1 cellular context compared by ENCODE assay signal in the genomic region with DNA sequence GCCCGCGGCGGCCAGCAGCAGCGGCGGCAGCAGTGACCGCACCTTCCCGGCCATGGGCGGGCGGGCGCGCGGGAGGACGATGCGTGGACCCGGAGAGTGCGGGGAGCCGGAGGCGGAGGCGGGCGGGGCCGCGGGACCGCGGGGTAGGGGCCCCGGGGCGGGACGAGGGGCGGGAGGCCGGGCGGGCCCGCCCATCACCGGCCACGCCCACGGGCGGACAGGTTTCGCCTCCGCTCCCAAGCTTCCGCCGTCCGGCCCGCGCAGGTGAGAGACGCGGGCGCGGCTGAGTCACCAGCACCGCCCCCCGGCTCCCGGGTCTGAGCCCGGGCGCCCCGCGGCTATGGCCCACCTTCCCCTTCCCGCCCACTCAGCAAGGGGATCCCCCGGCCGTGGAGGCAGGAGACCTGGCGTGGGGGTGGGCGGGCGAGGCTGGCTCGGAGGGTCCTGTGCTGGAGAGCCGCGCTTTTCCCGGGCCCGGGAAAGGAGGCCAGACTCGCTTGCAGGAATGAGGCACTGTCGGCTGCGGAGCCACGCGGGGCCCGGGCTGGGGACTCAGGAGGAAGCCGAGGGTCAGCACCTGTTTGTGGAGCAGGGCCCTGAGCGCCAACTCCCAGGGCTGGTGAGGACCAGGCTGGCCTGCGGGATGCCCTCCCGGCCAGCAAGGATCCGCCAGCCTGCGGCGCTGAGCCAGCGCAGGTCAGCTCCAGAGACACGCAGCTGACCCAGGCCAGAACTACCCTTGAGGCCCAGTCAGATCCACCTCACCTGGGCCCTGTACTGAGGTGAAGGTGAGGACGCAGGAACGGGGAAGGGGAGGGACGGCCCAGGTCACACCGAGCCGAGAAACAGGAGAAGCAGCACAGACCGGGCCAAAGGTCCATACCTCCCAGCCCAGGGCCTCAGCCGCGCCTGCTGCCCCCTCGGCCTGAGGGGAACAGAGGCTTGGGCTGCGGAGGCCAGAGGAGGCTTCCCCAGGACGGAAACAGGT.
A peak's percentile ranks its signal among the peaks of the same experiment; 100 is the strongest.
TF ChIP-seq lines count a peak whose summit lies in the region.

A gene (minus strand): TSS at position 118 of the 988 bp plus-strand sequence. CDS start 64 bp downstream, at position 54.

TF ChIP-seq in HepG2, 621 proteins besides CTCF, POLR2A, EP300 and RAD21 (continued from another document and continues in another):
- TF ChIP-seq, protein P1, sequence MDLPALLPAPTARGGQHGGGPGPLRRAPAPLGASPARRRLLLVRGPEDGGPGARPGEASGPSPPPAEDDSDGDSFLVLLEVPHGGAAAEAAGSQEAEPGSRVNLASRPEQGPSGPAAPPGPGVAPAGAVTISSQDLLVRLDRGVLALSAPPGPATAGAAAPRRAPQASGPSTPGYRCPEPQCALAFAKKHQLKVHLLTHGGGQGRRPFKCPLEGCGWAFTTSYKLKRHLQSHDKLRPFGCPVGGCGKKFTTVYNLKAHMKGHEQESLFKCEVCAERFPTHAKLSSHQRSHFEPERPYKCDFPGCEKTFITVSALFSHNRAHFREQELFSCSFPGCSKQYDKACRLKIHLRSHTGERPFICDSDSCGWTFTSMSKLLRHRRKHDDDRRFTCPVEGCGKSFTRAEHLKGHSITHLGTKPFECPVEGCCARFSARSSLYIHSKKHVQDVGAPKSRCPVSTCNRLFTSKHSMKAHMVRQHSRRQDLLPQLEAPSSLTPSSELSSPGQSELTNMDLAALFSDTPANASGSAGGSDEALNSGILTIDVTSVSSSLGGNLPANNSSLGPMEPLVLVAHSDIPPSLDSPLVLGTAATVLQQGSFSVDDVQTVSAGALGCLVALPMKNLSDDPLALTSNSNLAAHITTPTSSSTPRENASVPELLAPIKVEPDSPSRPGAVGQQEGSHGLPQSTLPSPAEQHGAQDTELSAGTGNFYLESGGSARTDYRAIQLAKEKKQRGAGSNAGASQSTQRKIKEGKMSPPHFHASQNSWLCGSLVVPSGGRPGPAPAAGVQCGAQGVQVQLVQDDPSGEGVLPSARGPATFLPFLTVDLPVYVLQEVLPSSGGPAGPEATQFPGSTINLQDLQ (CRISPR knock-in tag; IDR thresholded peaks at IDR 0.05): no peak
- TF ChIP-seq ZMYM2 (CRISPR knock-in tag; IDR thresholded peaks at IDR 0.05) (no peak), FIP1L1 (IDR thresholded peaks at IDR 0.05; ENCODE audit: borderline replicate concordance, insufficient read depth, low read depth, low read length) (no peak), TBX3 (IDR thresholded peaks at IDR 0.05; ENCODE audit: borderline replicate concordance) (no peak), KDM3A (CRISPR knock-in tag; IDR thresholded peaks at IDR 0.05; ENCODE audit: low read depth) (no peak), ZNF230 (CRISPR knock-in tag; IDR thresholded peaks at IDR 0.05) (no peak), DPF2 (CRISPR knock-in tag; IDR thresholded peaks at IDR 0.05; ENCODE audit: borderline replicate concordance, low read depth) (no peak), CC2D1A (CRISPR knock-in tag; IDR thresholded peaks at IDR 0.05) (no peak), ZBTB38 (CRISPR knock-in tag; IDR thresholded peaks at IDR 0.05) (peak; percentile 57; the same call in 1 of the 2 replicates), PITX1 (CRISPR knock-in tag; IDR thresholded peaks at IDR 0.05) (no peak), HHEX (CRISPR knock-in tag; IDR thresholded peaks at IDR 0.05) (0 out of 2 replicates have a peak, but pooled peaks have one; percentile 13), FOXO1 (CRISPR knock-in tag; IDR thresholded peaks at IDR 0.05) (no peak; the same call in 1 of the 2 replicates), SAFB2 (CRISPR knock-in tag; IDR thresholded peaks at IDR 0.05; ENCODE audit: borderline replicate concordance, low read depth) (no peak), ZNF605 (CRISPR knock-in tag; IDR thresholded peaks at IDR 0.05) (peak; percentile 21; the same call in 1 of the 2 replicates), DNMT1 (CRISPR knock-in tag; IDR thresholded peaks at IDR 0.05) (peak; percentile 44; the same call in 1 of the 2 replicates), CBX2 (IDR thresholded peaks at IDR 0.05; ENCODE audit: low read depth, low read length) (no peak), CBX2 (CRISPR knock-in tag; IDR thresholded peaks at IDR 0.05; ENCODE audit: low read depth) (no peak)
- TF ChIP-seq, protein P2, sequence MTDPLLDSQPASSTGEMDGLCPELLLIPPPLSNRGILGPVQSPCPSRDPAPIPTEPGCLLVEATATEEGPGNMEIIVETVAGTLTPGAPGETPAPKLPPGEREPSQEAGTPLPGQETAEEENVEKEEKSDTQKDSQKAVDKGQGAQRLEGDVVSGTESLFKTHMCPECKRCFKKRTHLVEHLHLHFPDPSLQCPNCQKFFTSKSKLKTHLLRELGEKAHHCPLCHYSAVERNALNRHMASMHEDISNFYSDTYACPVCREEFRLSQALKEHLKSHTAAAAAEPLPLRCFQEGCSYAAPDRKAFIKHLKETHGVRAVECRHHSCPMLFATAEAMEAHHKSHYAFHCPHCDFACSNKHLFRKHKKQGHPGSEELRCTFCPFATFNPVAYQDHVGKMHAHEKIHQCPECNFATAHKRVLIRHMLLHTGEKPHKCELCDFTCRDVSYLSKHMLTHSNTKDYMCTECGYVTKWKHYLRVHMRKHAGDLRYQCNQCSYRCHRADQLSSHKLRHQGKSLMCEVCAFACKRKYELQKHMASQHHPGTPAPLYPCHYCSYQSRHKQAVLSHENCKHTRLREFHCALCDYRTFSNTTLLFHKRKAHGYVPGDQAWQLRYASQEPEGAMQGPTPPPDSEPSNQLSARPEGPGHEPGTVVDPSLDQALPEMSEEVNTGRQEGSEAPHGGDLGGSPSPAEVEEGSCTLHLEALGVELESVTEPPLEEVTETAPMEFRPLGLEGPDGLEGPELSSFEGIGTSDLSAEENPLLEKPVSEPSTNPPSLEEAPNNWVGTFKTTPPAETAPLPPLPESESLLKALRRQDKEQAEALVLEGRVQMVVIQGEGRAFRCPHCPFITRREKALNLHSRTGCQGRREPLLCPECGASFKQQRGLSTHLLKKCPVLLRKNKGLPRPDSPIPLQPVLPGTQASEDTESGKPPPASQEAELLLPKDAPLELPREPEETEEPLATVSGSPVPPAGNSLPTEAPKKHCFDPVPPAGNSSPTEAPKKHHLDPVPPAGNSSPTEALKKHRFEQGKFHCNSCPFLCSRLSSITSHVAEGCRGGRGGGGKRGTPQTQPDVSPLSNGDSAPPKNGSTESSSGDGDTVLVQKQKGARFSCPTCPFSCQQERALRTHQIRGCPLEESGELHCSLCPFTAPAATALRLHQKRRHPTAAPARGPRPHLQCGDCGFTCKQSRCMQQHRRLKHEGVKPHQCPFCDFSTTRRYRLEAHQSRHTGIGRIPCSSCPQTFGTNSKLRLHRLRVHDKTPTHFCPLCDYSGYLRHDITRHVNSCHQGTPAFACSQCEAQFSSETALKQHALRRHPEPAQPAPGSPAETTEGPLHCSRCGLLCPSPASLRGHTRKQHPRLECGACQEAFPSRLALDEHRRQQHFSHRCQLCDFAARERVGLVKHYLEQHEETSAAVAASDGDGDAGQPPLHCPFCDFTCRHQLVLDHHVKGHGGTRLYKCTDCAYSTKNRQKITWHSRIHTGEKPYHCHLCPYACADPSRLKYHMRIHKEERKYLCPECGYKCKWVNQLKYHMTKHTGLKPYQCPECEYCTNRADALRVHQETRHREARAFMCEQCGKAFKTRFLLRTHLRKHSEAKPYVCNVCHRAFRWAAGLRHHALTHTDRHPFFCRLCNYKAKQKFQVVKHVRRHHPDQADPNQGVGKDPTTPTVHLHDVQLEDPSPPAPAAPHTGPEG (CRISPR knock-in tag; IDR thresholded peaks at IDR 0.05): 0 out of 2 replicates have a peak, but pooled peaks have one; percentile 48
- TF ChIP-seq, protein P3, sequence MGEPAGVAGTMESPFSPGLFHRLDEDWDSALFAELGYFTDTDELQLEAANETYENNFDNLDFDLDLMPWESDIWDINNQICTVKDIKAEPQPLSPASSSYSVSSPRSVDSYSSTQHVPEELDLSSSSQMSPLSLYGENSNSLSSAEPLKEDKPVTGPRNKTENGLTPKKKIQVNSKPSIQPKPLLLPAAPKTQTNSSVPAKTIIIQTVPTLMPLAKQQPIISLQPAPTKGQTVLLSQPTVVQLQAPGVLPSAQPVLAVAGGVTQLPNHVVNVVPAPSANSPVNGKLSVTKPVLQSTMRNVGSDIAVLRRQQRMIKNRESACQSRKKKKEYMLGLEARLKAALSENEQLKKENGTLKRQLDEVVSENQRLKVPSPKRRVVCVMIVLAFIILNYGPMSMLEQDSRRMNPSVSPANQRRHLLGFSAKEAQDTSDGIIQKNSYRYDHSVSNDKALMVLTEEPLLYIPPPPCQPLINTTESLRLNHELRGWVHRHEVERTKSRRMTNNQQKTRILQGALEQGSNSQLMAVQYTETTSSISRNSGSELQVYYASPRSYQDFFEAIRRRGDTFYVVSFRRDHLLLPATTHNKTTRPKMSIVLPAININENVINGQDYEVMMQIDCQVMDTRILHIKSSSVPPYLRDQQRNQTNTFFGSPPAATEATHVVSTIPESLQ (CRISPR knock-in tag; conservative IDR thresholded peaks at IDR 0.05): no peak
- TF ChIP-seq, protein P4, sequence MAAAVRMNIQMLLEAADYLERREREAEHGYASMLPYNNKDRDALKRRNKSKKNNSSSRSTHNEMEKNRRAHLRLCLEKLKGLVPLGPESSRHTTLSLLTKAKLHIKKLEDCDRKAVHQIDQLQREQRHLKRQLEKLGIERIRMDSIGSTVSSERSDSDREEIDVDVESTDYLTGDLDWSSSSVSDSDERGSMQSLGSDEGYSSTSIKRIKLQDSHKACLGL (CRISPR knock-in tag; IDR thresholded peaks at IDR 0.05): no peak; the same call in 1 of the 2 replicates
- TF ChIP-seq, protein P5, sequence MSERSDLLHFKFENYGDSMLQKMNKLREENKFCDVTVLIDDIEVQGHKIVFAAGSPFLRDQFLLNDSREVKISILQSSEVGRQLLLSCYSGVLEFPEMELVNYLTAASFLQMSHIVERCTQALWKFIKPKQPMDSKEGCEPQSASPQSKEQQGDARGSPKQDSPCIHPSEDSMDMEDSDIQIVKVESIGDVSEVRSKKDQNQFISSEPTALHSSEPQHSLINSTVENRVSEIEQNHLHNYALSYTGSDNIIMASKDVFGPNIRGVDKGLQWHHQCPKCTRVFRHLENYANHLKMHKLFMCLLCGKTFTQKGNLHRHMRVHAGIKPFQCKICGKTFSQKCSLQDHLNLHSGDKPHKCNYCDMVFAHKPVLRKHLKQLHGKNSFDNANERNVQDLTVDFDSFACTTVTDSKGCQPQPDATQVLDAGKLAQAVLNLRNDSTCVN (CRISPR knock-in tag; IDR thresholded peaks at IDR 0.05; ENCODE audit: borderline replicate concordance): no peak
- TF ChIP-seq, protein P6, sequence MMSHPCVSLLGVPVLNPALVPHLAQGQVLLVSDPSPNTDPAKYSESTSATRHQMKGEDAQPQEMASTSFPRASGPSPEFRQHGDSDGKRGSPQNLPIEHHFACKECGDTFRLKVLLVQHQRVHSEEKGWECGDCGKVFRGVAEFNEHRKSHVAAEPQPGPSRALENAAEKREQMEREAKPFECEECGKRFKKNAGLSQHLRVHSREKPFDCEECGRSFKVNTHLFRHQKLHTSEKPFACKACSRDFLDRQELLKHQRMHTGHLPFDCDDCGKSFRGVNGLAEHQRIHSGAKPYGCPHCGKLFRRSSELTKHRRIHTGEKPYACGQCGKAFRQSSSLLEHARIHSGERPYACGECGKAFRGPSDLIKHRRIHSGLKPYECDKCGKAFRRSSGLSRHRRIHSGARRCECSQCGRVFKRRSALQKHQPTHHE (CRISPR knock-in tag; IDR thresholded peaks at IDR 0.05; ENCODE audit: borderline replicate concordance): no peak
- TF ChIP-seq, protein P7, sequence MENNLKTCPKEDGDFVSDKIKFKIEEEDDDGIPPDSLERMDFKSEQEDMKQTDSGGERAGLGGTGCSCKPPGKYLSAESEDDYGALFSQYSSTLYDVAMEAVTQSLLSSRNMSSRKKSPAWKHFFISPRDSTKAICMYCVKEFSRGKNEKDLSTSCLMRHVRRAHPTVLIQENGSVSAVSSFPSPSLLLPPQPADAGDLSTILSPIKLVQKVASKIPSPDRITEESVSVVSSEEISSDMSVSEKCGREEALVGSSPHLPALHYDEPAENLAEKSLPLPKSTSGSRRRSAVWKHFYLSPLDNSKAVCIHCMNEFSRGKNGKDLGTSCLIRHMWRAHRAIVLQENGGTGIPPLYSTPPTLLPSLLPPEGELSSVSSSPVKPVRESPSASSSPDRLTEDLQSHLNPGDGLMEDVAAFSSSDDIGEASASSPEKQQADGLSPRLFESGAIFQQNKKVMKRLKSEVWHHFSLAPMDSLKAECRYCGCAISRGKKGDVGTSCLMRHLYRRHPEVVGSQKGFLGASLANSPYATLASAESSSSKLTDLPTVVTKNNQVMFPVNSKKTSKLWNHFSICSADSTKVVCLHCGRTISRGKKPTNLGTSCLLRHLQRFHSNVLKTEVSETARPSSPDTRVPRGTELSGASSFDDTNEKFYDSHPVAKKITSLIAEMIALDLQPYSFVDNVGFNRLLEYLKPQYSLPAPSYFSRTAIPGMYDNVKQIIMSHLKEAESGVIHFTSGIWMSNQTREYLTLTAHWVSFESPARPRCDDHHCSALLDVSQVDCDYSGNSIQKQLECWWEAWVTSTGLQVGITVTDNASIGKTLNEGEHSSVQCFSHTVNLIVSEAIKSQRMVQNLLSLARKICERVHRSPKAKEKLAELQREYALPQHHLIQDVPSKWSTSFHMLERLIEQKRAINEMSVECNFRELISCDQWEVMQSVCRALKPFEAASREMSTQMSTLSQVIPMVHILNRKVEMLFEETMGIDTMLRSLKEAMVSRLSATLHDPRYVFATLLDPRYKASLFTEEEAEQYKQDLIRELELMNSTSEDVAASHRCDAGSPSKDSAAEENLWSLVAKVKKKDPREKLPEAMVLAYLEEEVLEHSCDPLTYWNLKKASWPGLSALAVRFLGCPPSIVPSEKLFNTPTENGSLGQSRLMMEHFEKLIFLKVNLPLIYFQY (CRISPR knock-in tag; IDR thresholded peaks at IDR 0.05; ENCODE audit: borderline replicate concordance): no peak
- TF ChIP-seq, protein P8, sequence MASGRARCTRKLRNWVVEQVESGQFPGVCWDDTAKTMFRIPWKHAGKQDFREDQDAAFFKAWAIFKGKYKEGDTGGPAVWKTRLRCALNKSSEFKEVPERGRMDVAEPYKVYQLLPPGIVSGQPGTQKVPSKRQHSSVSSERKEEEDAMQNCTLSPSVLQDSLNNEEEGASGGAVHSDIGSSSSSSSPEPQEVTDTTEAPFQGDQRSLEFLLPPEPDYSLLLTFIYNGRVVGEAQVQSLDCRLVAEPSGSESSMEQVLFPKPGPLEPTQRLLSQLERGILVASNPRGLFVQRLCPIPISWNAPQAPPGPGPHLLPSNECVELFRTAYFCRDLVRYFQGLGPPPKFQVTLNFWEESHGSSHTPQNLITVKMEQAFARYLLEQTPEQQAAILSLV (CRISPR knock-in tag; IDR thresholded peaks at IDR 0.05; ENCODE audit: borderline replicate concordance): no peak
- TF ChIP-seq, protein P9, sequence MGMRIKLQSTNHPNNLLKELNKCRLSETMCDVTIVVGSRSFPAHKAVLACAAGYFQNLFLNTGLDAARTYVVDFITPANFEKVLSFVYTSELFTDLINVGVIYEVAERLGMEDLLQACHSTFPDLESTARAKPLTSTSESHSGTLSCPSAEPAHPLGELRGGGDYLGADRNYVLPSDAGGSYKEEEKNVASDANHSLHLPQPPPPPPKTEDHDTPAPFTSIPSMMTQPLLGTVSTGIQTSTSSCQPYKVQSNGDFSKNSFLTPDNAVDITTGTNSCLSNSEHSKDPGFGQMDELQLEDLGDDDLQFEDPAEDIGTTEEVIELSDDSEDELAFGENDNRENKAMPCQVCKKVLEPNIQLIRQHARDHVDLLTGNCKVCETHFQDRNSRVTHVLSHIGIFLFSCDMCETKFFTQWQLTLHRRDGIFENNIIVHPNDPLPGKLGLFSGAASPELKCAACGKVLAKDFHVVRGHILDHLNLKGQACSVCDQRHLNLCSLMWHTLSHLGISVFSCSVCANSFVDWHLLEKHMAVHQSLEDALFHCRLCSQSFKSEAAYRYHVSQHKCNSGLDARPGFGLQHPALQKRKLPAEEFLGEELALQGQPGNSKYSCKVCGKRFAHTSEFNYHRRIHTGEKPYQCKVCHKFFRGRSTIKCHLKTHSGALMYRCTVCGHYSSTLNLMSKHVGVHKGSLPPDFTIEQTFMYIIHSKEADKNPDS (CRISPR knock-in tag; IDR thresholded peaks at IDR 0.05): no peak
